Comparison of ENCODE assay signal across 23 cellular contexts in genomic region chrX:3280706-3281105, GRCh38.
"Had no signal": no experiment of that assay in that cellular context is flagged by ENCODE, and none has a peak within 500 bp of the region (broad histone marks: within the 10 kb centered on the region; RNA-seq: fewer than 3 reads in every experiment).

No MANE protein-coding gene starts in this region.

- H3K36me3 ChIP-seq: MG63, SJSA1 had no signal

- H3K9me3 ChIP-seq: MG63, SJSA1 had no signal

- H3K4me3 ChIP-seq: MG63, SJSA1, SK-N-MC had no signal

- H3K27ac ChIP-seq: HL-60, SJSA1, SK-N-MC had no signal

- DNase-seq: KBM-7, MG63, NCI-H1092, NCI-H1105 treated with DMSO at 0.1 percent for 48 hours, NCI-H1417 treated with DMSO at 0.1 percent for 48 hours, NCI-H146, NCI-H1694 treated with DMSO at 0.1 percent for 48 hours, NCI-H1930, NCI-H2081 treated with DMSO at 0.1 percent for 48 hours, NCI-H2171, NCI-H226, NCI-H446, NCI-H510A, NCI-H524 treated with DMSO at 0.1 percent for 48 hours, NCI-H69, NCI-H774, Right ventricle myocardium superior, RPMI8226, SIG-M5, T-cell had no signal

- H3K27me3 ChIP-seq: MG63, SJSA1 had no signal

- ATAC-seq: T-cell had no signal
